Comparison of ENCODE assay signal across 8 cellular contexts in the genomic region with DNA sequence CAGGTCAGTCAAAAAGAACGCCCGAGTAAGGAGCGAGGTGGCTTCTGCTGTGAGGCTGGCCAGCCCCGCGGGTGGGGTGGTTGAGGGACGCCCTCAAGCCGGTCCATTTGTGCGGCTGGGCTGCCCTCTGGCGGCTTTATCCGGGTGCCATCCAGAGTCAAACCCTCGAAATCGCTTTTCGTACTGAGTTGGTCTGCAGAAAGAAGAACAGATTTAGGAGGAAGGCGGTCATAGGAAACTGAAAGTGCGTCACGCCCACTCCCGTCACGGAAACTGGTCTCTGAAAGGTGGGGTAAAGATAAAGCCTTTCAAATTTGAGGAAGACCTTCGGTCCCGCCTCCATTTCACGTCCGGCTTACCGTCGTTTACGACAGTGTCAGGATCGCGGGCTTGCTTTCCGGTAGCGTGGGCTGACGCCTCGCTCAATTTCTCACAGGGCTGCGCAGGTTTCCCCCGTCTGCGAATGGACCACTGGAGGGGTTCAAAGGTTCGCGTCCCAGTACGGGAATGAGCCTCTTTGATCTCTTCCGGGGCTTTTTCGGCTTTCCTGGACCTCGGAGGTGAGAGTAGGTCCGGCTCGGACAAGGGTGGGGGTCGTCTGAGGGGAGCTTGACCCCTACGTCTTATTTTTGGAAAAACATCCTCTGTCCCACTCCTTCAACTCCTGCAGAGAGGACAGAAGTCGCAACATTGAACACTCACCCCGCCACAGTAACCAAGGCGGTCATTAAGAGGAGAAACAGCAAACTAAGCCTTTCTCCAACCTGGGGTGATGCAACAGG. TPM values are rescaled to one million over a fixed set of nuclear protein-coding genes. Genes with fewer than 3 reads are reported as not detected.
A peak's percentile ranks its signal among the peaks of the same experiment; 100 is the strongest.
DNase-seq lines count a peak whose midpoint lies in the region; ATAC-seq, FAIRE-seq and TF ChIP-seq lines count a peak whose summit lies in the region.

HAX1 (plus strand) TSS at position 413 of the 782 bp plus-strand sequence; CDS start at position 508, 95 bp downstream.

- ATAC-seq in GM19023 (IDR thresholded peaks at IDR 0.05; ENCODE audit: unreplicated experiment) (peak; percentile 88), HG03342 (IDR thresholded peaks at IDR 0.05; ENCODE audit: unreplicated experiment) (peak; percentile 84)
- ATAC-seq in activated CD4-positive, CD25-positive, alpha-beta regulatory T cell treated with anti-CD3 and anti-CD28 coated beads, Interleukin-2, amount 50 U/mL, for 24 hours = peak; percentile 89 to 92

- peak; percentile 79 for FAIRE-seq in kidney (lab: Jason Lieb, UNC)

- peak within 1 kb of the TSS; percentile 95 to 99 for H3K9ac ChIP-seq in kidney (ENCODE audit: low read length in 2 of 2)

- peaks cover 14 to 17% of the 10 kb centered on the region in 2 donors for H3K36me3 ChIP-seq in kidney (ENCODE audit: control insufficient read depth in 1 of 2, insufficient read depth in 2 of 2, low read length in 2 of 2)

- DNase-seq in AG10803 (ENCODE audit: low read depth) = peak; percentile 95
- peak; percentile 92 to 95 for DNase-seq in NCI-H446 (lab: John Stamatoyannopoulos, UW)
- DNase-seq in cerebellum (ENCODE audit: low spot score) = peak; percentile 90
- peak; percentile 96 for DNase-seq in kidney
- peak; percentile 95 to 97 for DNase-seq in stimulated activated CD4-positive, alpha-beta T cell treated with anti-CD3 and anti-CD28 coated beads, Interleukin-15, amount 100 ng/mL, for 48 hours (ENCODE audit: low read depth in 2 of 2)

- peak; percentile 73 for TF ChIP-seq CTCF in AG10803 (conservative IDR thresholded peaks at IDR 0.05; ENCODE audit: low read length)
- TF ChIP-seq CTCF in kidney (IDR thresholded peaks at IDR 0.05; ENCODE audit: borderline replicate concordance, extremely low read depth, insufficient read depth) = peak; percentile 61

- H3K4me3 ChIP-seq in AG10803 (ENCODE audit: low read length) = peak within 1 kb of the TSS; percentile 99
- peak within 1 kb of the TSS; percentile 93 to 99 for H3K4me3 ChIP-seq in kidney (ENCODE audit: low read length in 2 of 2)

- intact Hi-C loops in kidney (cut with DNase I) = no loop called here

- H3K4me1 ChIP-seq in kidney (ENCODE audit: control insufficient read depth in 1 of 2, insufficient read depth in 1 of 2, low read depth in 1 of 2, low read length in 2 of 2) = peaks cover 0 to 4% of the 10 kb centered on the region in 2 donors

- peak within 1 kb of the TSS; percentile 82 to 87 for H3K27ac ChIP-seq in kidney (ENCODE audit: low read depth in 2 of 2, low read length in 2 of 2)

- no peaks in the 10 kb centered on the region for H3K9me3 ChIP-seq in kidney (ENCODE audit: control insufficient read depth in 1 of 2, low read length in 2 of 2)

RNA-seq across cellular contexts. Expression of gene HAX1, which starts in this region (rescaled TPM):
- 31.3 TPM for total RNA-seq in cerebellum
- total RNA-seq in kidney = 74.8 TPM
- 153 TPM for polyA plus RNA-seq in kidney (ENCODE audit: insufficient read depth, low read depth, low replicate concordance)

Comparison
In these comparisons a context has a peak if more than half of its experiments do, and no peak if none do; other contexts are left out.
1. Peak in every context shown above with its lines: DNase-seq, ATAC-seq, H3K4me3 ChIP-seq and H3K27ac ChIP-seq.